ENCODE assay signal across 16 cellular contexts in genomic region chr14:85421166-85421877, GRCh38.
DNase-seq lines count a peak whose midpoint lies in the region; ATAC-seq, FAIRE-seq and TF ChIP-seq lines count a peak whose summit lies in the region.
"Had no signal": no experiment of that assay in that cellular context is flagged by ENCODE, and none has a peak within 500 bp of the region (broad histone marks: within the 10 kb centered on the region; RNA-seq: fewer than 3 reads in every experiment).

No MANE protein-coding gene starts in this region.

- H2AFZ ChIP-seq in hepatocyte = no peak overlapping the region

- no peak for FAIRE-seq in HTR-8/SVneo (lab: Jason Lieb, UNC)

- whole genome bisulfite sequencing in hepatocyte (ENCODE audit: low lambda C conversion rate, missing lambda C conversion rate) = 100% methylated on average over 3 of the region's 3 CpGs

- peak; percentile 62 for DNase-seq in AG20443 (ENCODE audit: low spot score)
- DNase-seq in HTR-8/SVneo (ENCODE audit: insufficient read length, low spot score) = peak; percentile 20
- peak; percentile 93 for DNase-seq in amniotic epithelial cell (ENCODE audit: low read depth)
- DNase-seq in hepatocyte (ENCODE audit: low spot score) = peak; percentile 67
- DNase-seq in NCI-H526 (lab: John Stamatoyannopoulos, UW) = no peak
- DNase-seq in stimulated activated CD4-positive, alpha-beta T cell treated with anti-CD3 and anti-CD28 coated beads, Interleukin-4, amount 100 ng/mL, for 1 hour = no peak
- DNase-seq: CD4-positive, alpha-beta T cell; dermis blood vessel endothelial cell; left colon; NCI-H524; nephron progenitor cell; right lobe of liver; SHP77 had no signal

- peak overlapping the region; percentile 63 for H3K27ac ChIP-seq in hepatocyte
- H3K27ac ChIP-seq: right lobe of liver had no signal

- ATAC-seq in GM18909 (IDR thresholded peaks at IDR 0.05; ENCODE audit: poor library complexity, unreplicated experiment) (no peak), HG02798 (IDR thresholded peaks at IDR 0.05; ENCODE audit: poor library complexity, unreplicated experiment) (no peak)
- ATAC-seq: left colon, right lobe of liver, WTC11 had no signal

- H3K4me1 ChIP-seq in hepatocyte (ENCODE audit: insufficient read depth) = no peaks in the 10 kb centered on the region
- H3K4me1 ChIP-seq: right lobe of liver had no signal

- no peak overlapping the region for H3K4me2 ChIP-seq in hepatocyte

- H3K36me3 ChIP-seq in hepatocyte (replicated peaks; ENCODE audit: insufficient read depth, low read depth) = no peaks in the 10 kb centered on the region
- H3K36me3 ChIP-seq: right lobe of liver had no signal

- H3K27me3 ChIP-seq in hepatocyte = no peaks in the 10 kb centered on the region
- H3K27me3 ChIP-seq: right lobe of liver had no signal

- H3K9me2 ChIP-seq in hepatocyte (replicated peaks; ENCODE audit: insufficient read depth) = no peaks in the 10 kb centered on the region

- H3K4me3 ChIP-seq in hepatocyte = no peak overlapping the region
- H3K4me3 ChIP-seq: right lobe of liver had no signal

- no peak for TF ChIP-seq CTCF in hepatocyte (IDR thresholded peaks at IDR 0.05; ENCODE audit: poor library complexity)

- no peaks in the 10 kb centered on the region for H3K79me2 ChIP-seq in hepatocyte

- no peaks in the 10 kb centered on the region for H4K20me1 ChIP-seq in hepatocyte (ENCODE audit: insufficient read depth, poor library complexity, severe bottlenecking)

- no peaks in the 10 kb centered on the region for H3K9me3 ChIP-seq in hepatocyte (ENCODE audit: low read depth)
- H3K9me3 ChIP-seq: right lobe of liver had no signal

Comparison
In these comparisons a context has a peak if more than half of its experiments do, and no peak if none do; other contexts are left out.
1. DNase-seq: peak in AG20443 (single experiment), HTR-8/SVneo (single experiment), amniotic epithelial cell (single experiment) and hepatocyte (single experiment); none in NCI-H526 (0 of 2) and stimulated activated CD4-positive, alpha-beta T cell treated with anti-CD3 and anti-CD28 coated beads, Interleukin-4, amount 100 ng/mL, for 1 hour (single experiment).